1 cellular context compared by ENCODE assay signal in genomic region chr15:69160976-69161877, GRCh38.
TF ChIP-seq lines count a peak whose summit lies in the region.

No MANE protein-coding gene starts in this region.

TF ChIP-seq in HepG2, 621 proteins besides CTCF, POLR2A, EP300 and RAD21 (continued from another document and continues in another):
- TF ChIP-seq GMEB1 (CRISPR knock-in tag; IDR thresholded peaks at IDR 0.05; ENCODE audit: borderline replicate concordance) (no peak), SNAPC4 (CRISPR knock-in tag; IDR thresholded peaks at IDR 0.05) (no peak), ZSCAN25 (CRISPR knock-in tag; IDR thresholded peaks at IDR 0.05) (no peak), ZNF121 (CRISPR knock-in tag; IDR thresholded peaks at IDR 0.05) (no peak), ZNF766 (CRISPR knock-in tag; IDR thresholded peaks at IDR 0.05; ENCODE audit: borderline replicate concordance) (no peak), PCBP2 (optimal IDR thresholded peaks at IDR 0.05; ENCODE audit: low read depth, low read length, poor library complexity, severe bottlenecking) (no peak), ZNF567 (CRISPR knock-in tag; IDR thresholded peaks at IDR 0.05; ENCODE audit: borderline replicate concordance) (no peak), EED (CRISPR knock-in tag; IDR thresholded peaks at IDR 0.05) (0 out of 2 replicates have a peak, but pooled peaks have one; percentile 28), TRIM24 (CRISPR knock-in tag; IDR thresholded peaks at IDR 0.05) (no peak), ZNF446 (CRISPR knock-in tag; IDR thresholded peaks at IDR 0.05) (no peak), NCOA1 (CRISPR knock-in tag; IDR thresholded peaks at IDR 0.05) (no peak), RNF2 (conservative IDR thresholded peaks at IDR 0.05; ENCODE audit: low read depth) (no peak), ZFYVE20 (CRISPR knock-in tag; IDR thresholded peaks at IDR 0.05; ENCODE audit: borderline replicate concordance, low read depth) (no peak), ZFP36L1 (CRISPR knock-in tag; IDR thresholded peaks at IDR 0.05) (no peak), ZNF574 (CRISPR knock-in tag; IDR thresholded peaks at IDR 0.05) (peak; percentile 84), SALL2 (CRISPR knock-in tag; IDR thresholded peaks at IDR 0.05) (no peak), ZNF816 (CRISPR knock-in tag; IDR thresholded peaks at IDR 0.05; ENCODE audit: borderline replicate concordance) (no peak), ZNF451 (CRISPR knock-in tag; IDR thresholded peaks at IDR 0.05) (no peak), IKZF4 (CRISPR knock-in tag; IDR thresholded peaks at IDR 0.05; ENCODE audit: borderline replicate concordance, low read depth, not compliant biosample characterization) (no peak), ZFX (CRISPR knock-in tag; IDR thresholded peaks at IDR 0.05; ENCODE audit: low read depth) (peak; percentile 49; the same call in 1 of the 2 replicates), NFRKB (IDR thresholded peaks at IDR 0.05) (no peak), ZHX1 (CRISPR knock-in tag; IDR thresholded peaks at IDR 0.05; ENCODE audit: low read depth) (no peak), MYNN (CRISPR knock-in tag; IDR thresholded peaks at IDR 0.05; ENCODE audit: low read depth) (no peak), SNAI1 (CRISPR knock-in tag; IDR thresholded peaks at IDR 0.05; ENCODE audit: borderline replicate concordance) (no peak), CERS6 (CRISPR knock-in tag; IDR thresholded peaks at IDR 0.05) (no peak), SCMH1 (CRISPR knock-in tag; IDR thresholded peaks at IDR 0.05; ENCODE audit: borderline replicate concordance) (no peak), CSRNP1 (CRISPR knock-in tag; IDR thresholded peaks at IDR 0.05) (0 out of 2 replicates have a peak, but pooled peaks have one; percentile 25), ZNF607 (CRISPR knock-in tag; IDR thresholded peaks at IDR 0.05; ENCODE audit: borderline replicate concordance) (no peak), TGIF2 (CRISPR knock-in tag; IDR thresholded peaks at IDR 0.05) (no peak), ZBTB2 (CRISPR knock-in tag; IDR thresholded peaks at IDR 0.05; ENCODE audit: low read depth) (no peak), KMT2A (CRISPR knock-in tag; IDR thresholded peaks at IDR 0.05) (peak; percentile 72; the same call in 1 of the 2 replicates), ZBTB7B (CRISPR knock-in tag; IDR thresholded peaks at IDR 0.05) (peak; percentile 83), CHD2 (IDR thresholded peaks at IDR 0.05; ENCODE audit: low read depth, low read length) (no peak), CHCHD3 (CRISPR knock-in tag; IDR thresholded peaks at IDR 0.05) (no peak), ZNF564 (CRISPR knock-in tag; IDR thresholded peaks at IDR 0.05) (no peak), MTF2 (CRISPR knock-in tag; IDR thresholded peaks at IDR 0.05; ENCODE audit: borderline replicate concordance) (peak; percentile 63; the same call in 1 of the 2 replicates), ZNF124 (CRISPR knock-in tag; IDR thresholded peaks at IDR 0.05) (0 out of 2 replicates have a peak, but pooled peaks have one; percentile 17), ZBTB37 (CRISPR knock-in tag; IDR thresholded peaks at IDR 0.05) (no peak), FOSL2 (CRISPR knock-in tag; IDR thresholded peaks at IDR 0.05) (no peak), BCL6 (CRISPR knock-in tag; IDR thresholded peaks at IDR 0.05) (0 out of 2 replicates have a peak, but pooled peaks have one; percentile 13), BRF2 (CRISPR knock-in tag; IDR thresholded peaks at IDR 0.05) (no peak), ZNF362 (CRISPR knock-in tag; IDR thresholded peaks at IDR 0.05; ENCODE audit: borderline replicate concordance) (no peak), SOX6 (IDR thresholded peaks at IDR 0.05) (no peak), SOX6 (CRISPR knock-in tag; IDR thresholded peaks at IDR 0.05) (0 out of 2 replicates have a peak, but pooled peaks have one; percentile 16)
